Comparison of ENCODE assay signal across 13 cellular contexts in the genomic region with DNA sequence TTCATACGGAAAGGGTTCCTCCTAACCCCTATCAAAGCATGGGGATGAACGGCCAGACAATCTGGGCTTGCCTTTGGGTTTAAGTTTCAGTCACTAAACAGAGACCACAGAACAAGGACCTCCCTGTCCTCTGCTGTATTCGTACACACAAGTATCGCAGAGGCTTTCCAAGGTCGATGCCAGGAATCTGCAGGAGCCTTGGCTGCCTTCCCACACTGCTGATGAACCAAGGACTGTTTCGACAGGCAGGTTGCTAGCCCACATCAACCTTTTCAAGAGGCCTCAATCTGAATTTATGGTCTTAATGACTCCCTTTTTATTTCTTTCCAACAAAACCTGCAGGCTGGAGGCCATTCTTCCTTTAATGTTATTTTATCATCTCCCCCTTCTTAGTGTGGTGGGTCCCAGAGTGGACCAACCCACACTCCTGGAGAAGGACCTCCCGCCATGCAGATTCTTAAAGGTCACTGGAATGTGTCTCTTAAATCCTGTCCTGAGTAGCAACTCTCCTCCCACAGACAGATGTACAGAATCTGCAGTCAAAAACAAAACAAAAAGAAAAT. TPM values are rescaled to one million over a fixed set of nuclear protein-coding genes. Genes with fewer than 3 reads are reported as not detected.
DNase-seq lines count a peak whose midpoint lies in the region; ATAC-seq and TF ChIP-seq lines count a peak whose summit lies in the region.
"Had no signal": no experiment of that assay in that cellular context is flagged by ENCODE, and none has a peak within 500 bp of the region (broad histone marks: within the 10 kb centered on the region; RNA-seq: fewer than 3 reads in every experiment).

No MANE protein-coding gene starts in this region.

- H3K4me3 ChIP-seq in adrenal gland (no peak overlapping the region), right cardiac atrium (ENCODE audit: low read length) (no peak overlapping the region)
- H3K4me3 ChIP-seq: HAP-1 had no signal

- intact Hi-C loops in adrenal gland (cut with DNase I), result no loop called here
- intact Hi-C loops in right cardiac atrium (cut with DNase I), result no loop called here
- intact Hi-C loops in sciatic nerve (cut with DNase I), result no loop called here

- no peak for TF ChIP-seq CTCF in adrenal gland (IDR thresholded peaks at IDR 0.05)

- peak overlapping the region in 1 of 5 donors; percentile 41 for H3K27ac ChIP-seq in adrenal gland
- peak overlapping the region; percentile 9 for H3K27ac ChIP-seq in right cardiac atrium (ENCODE audit: low read length)

- peaks cover 0 to 5% of the 10 kb centered on the region in 2 donors for H3K36me3 ChIP-seq in adrenal gland (replicated peaks in 1 of 2)
- H3K36me3 ChIP-seq: HAP-1 had no signal

- H3K4me1 ChIP-seq in adrenal gland (replicated peaks in 1 of 2), result peaks cover 9 to 12% of the 10 kb centered on the region in 2 donors
- H3K4me1 ChIP-seq in right cardiac atrium (ENCODE audit: control insufficient read depth, insufficient read depth, low read length), result peaks cover 20% of the 10 kb centered on the region
- H3K4me1 ChIP-seq: HAP-1 had no signal

- no peak for TF ChIP-seq POLR2A in adrenal gland (IDR thresholded peaks at IDR 0.05)

- H3K9me3 ChIP-seq in adrenal gland (replicated peaks in 1 of 3), result no peaks in the 10 kb centered on the region
- no peaks in the 10 kb centered on the region for H3K9me3 ChIP-seq in right cardiac atrium (ENCODE audit: control insufficient read depth, low read length)
- H3K9me3 ChIP-seq: HAP-1 had no signal

- WGBS in adrenal gland, 4 donors, result 34 to 52% (median 44%) methylated on average over 6 to 7 of the region's 7 CpGs
- 27% methylated on average over 7 of the region's 7 CpGs for WGBS in right cardiac atrium

- DNase-seq in NCI-H1694 treated with DMSO at 0.1 percent for 48 hours (lab: John Stamatoyannopoulos, UW) (peak; percentile 32), adrenal gland (peak; percentile 54 to 87 (median 75)), right cardiac atrium (peak; percentile 75 to 87 (median 82)), sciatic nerve (ENCODE audit: low spot score) (peak; percentile 74), SHP77 (lab: John Stamatoyannopoulos, UW) (no peak)
- DNase-seq: activated naive CD8-positive, alpha-beta T cell treated with anti-CD3 and anti-CD28 coated beads, Interleukin-2, amount 50 U/mL, for 24 hours; CD4-positive, alpha-beta T cell; NCI-H526; RPMI8226; small intestine had no signal

- H3K27me3 ChIP-seq in adrenal gland, result no peaks in the 10 kb centered on the region
- H3K27me3 ChIP-seq in right cardiac atrium (ENCODE audit: control insufficient read depth, insufficient read depth), result no peaks in the 10 kb centered on the region

- ATAC-seq in right cardiac atrium (peak; percentile 77 to 85), sciatic nerve (peak; percentile 47), HG03469 (IDR thresholded peaks at IDR 0.05; ENCODE audit: unreplicated experiment) (no peak), HG02763 (IDR thresholded peaks at IDR 0.05; ENCODE audit: unreplicated experiment) (no peak)
- ATAC-seq: activated naive CD8-positive, alpha-beta T cell treated with anti-CD3 and anti-CD28 coated beads, Interleukin-2, amount 50 U/mL, for 24 hours had no signal

RNA-seq across cellular contexts. Expression of gene JCAD, which starts 45.6 kb away (rescaled TPM):
- 10 to 100 TPM; 20.0 to 53.5 (median 26.0) TPM for total RNA-seq in adrenal gland
- 10 to 100 TPM; 10.5 to 17.1 (median 12.4) TPM for polyA plus RNA-seq in adrenal gland
- total RNA-seq in right cardiac atrium, result 10 to 100 TPM; 29.2 to 76.7 (median 39.8) TPM
- 17.6 TPM for polyA plus RNA-seq in right cardiac atrium
- 83.5 TPM for total RNA-seq in sciatic nerve
- total RNA-seq: CD4-positive, alpha-beta T cell had no signal

Comparison
In these comparisons a context has a peak if more than half of its experiments do, and no peak if none do; other contexts are left out.
1. DNase-seq: peak in NCI-H1694 treated with DMSO at 0.1 percent for 48 hours (single experiment), adrenal gland (7 of 7), right cardiac atrium (3 of 3) and sciatic nerve (single experiment); none in SHP77 (0 of 2).
2. ATAC-seq: peak in right cardiac atrium (2 of 2) and sciatic nerve (single experiment); none in HG03469 (single experiment) and HG02763 (single experiment).